Comparison of ENCODE assay signal across 8 cellular contexts in the genomic region with DNA sequence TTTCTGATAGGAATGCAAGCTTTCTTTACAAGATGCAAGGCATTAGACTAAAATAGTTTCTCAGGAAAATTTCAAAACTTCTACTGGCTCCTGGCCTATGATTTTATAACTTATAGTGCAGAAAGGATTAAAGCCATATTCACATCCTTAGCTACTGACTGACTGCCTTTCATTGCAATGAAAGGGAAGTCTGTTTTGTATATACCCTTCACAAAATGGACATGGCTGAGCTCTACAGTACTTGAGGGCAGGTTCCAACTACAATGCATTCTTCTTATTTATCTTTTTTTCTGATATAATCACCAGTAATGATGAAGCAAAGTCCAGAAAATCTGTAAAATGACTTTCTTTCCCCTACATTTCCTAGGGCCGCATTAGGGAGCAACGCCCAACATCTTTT.
"Had no signal": no experiment of that assay in that cellular context is flagged by ENCODE, and none has a peak within 500 bp of the region (broad histone marks: within the 10 kb centered on the region; RNA-seq: fewer than 3 reads in every experiment).

No MANE protein-coding gene starts in this region.

- H3K27ac Mint-ChIP-seq: IgD-negative memory B cell had no signal

- H3K4me3 ChIP-seq: K562 had no signal

- H3K27me3 Mint-ChIP-seq: IgD-negative memory B cell had no signal

- DNase-seq: IMR-90, KBM-7, KG1 had no signal

- H3K4me2 ChIP-seq: KMS-11 had no signal

- H3K4me1 Mint-ChIP-seq: IgD-negative memory B cell had no signal

- H3K27ac ChIP-seq: HL-60, KMS-11 had no signal

- H3K4me3 Mint-ChIP-seq: IgD-negative memory B cell had no signal

- ATAC-seq: HepG2, K562 had no signal

- H3K36me3 Mint-ChIP-seq: IgD-negative memory B cell had no signal
